In the genomic region with DNA sequence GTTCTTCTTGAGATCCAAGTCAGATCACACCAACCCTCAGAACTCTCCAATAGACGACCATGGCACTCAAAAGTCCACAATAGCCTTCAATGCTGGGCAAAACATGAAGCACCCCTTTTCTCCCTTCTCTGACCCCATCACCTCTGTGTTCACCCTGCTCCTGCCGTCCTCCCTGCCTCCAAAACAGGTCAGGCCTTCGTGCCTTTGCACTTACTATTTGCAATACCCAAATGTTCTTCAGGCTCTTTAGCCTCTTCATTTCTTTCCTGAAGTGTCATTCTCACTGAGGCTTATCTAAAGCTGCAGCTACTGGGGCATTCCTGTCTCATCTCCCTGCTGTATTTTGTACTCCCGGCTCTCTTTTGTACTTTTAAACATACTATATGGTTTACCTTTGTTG, we compare ENCODE assay signal across 1 cellular context.
A peak's percentile ranks its signal among the peaks of the same experiment; 100 is the strongest.
TF ChIP-seq lines count a peak whose summit lies in the region.

No MANE protein-coding gene starts in this region.

TF ChIP-seq in K562, 482 proteins besides CTCF, POLR2A, EP300 and RAD21 (continues in another document):
- TF ChIP-seq, protein P1, sequence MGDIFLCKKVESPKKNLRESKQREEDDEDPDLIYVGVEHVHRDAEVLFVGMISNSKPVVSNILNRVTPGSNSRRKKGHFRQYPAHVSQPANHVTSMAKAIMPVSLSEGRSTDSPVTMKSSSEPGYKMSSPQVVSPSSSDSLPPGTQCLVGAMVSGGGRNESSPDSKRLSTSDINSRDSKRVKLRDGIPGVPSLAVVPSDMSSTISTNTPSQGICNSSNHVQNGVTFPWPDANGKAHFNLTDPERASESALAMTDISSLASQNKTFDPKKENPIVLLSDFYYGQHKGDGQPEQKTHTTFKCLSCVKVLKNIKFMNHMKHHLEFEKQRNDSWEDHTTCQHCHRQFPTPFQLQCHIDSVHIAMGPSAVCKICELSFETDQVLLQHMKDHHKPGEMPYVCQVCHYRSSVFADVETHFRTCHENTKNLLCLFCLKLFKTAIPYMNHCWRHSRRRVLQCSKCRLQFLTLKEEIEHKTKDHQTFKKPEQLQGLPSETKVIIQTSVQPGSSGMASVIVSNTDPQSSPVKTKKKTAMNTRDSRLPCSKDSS (IDR thresholded peaks at IDR 0.05; ENCODE audit: low read depth, partially characterized antibody): no peak
- TF ChIP-seq, protein P2, sequence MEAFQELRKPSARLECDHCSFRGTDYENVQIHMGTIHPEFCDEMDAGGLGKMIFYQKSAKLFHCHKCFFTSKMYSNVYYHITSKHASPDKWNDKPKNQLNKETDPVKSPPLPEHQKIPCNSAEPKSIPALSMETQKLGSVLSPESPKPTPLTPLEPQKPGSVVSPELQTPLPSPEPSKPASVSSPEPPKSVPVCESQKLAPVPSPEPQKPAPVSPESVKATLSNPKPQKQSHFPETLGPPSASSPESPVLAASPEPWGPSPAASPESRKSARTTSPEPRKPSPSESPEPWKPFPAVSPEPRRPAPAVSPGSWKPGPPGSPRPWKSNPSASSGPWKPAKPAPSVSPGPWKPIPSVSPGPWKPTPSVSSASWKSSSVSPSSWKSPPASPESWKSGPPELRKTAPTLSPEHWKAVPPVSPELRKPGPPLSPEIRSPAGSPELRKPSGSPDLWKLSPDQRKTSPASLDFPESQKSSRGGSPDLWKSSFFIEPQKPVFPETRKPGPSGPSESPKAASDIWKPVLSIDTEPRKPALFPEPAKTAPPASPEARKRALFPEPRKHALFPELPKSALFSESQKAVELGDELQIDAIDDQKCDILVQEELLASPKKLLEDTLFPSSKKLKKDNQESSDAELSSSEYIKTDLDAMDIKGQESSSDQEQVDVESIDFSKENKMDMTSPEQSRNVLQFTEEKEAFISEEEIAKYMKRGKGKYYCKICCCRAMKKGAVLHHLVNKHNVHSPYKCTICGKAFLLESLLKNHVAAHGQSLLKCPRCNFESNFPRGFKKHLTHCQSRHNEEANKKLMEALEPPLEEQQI (IDR thresholded peaks at IDR 0.05): peak; percentile 60; the same call in 1 of the 2 replicates
- TF ChIP-seq ARID2 (IDR thresholded peaks at IDR 0.05) (0 out of 2 replicates have a peak, but pooled peaks have one; percentile 12), TGIF2 (CRISPR knock-in tag; IDR thresholded peaks at IDR 0.05) (no peak), POLR2AphosphoS2 (IDR thresholded peaks at IDR 0.05; ENCODE audit: low read length) (peak; percentile 64; the same call in 1 of the 2 replicates), ZNF224 (CRISPR knock-in tag; IDR thresholded peaks at IDR 0.05) (no peak), HLTF (IDR thresholded peaks at IDR 0.05) (no peak), ELF4 (CRISPR knock-in tag; IDR thresholded peaks at IDR 0.05) (0 out of 2 replicates have a peak, but pooled peaks have one; percentile 35), NBN (IDR thresholded peaks at IDR 0.05; ENCODE audit: low read depth) (peak; percentile 77; the same call in 1 of the 2 replicates), RB1 (IDR thresholded peaks at IDR 0.05; ENCODE audit: low read depth) (no peak), TEAD1 (CRISPR knock-in tag; IDR thresholded peaks at IDR 0.05) (0 out of 4 replicates have a peak, but pooled peaks of 1 of the 2 experiments have one; percentile 11), KDM1A (IDR thresholded peaks at IDR 0.05) (no peak; a peak in 1 of 4 replicates), ARNT (IDR thresholded peaks at IDR 0.05) (0 out of 4 replicates have a peak, but pooled peaks of 1 of the 2 experiments have one; percentile 47), HDAC2 (IDR thresholded peaks at IDR 0.05) (peak; percentile 71; the same call in 1 of the 2 replicates), ILF3 (IDR thresholded peaks at IDR 0.05; ENCODE audit: borderline replicate concordance) (no peak), SUPT5H (IDR thresholded peaks at IDR 0.05) (peak; percentile 47; the same call in 1 of the 2 replicates), DMBX1 (CRISPR knock-in tag; IDR thresholded peaks at IDR 0.05; ENCODE audit: borderline replicate concordance) (no peak), ZNF3 (CRISPR knock-in tag; IDR thresholded peaks at IDR 0.05) (no peak), EHMT2 (IDR thresholded peaks at IDR 0.05) (0 out of 2 replicates have a peak, but pooled peaks have one; percentile 19), ZNF12 (CRISPR knock-in tag; IDR thresholded peaks at IDR 0.05) (0 out of 2 replicates have a peak, but pooled peaks have one; percentile 44), MECOM (CRISPR knock-in tag; IDR thresholded peaks at IDR 0.05) (0 out of 2 replicates have a peak, but pooled peaks have one; percentile 23), ZBTB17 (CRISPR knock-in tag; IDR thresholded peaks at IDR 0.05) (no peak), ZNF263 (CRISPR knock-in tag; IDR thresholded peaks at IDR 0.05; ENCODE audit: borderline replicate concordance) (peak; percentile 61; the same call in 1 of the 2 replicates)
- TF ChIP-seq, protein P3, sequence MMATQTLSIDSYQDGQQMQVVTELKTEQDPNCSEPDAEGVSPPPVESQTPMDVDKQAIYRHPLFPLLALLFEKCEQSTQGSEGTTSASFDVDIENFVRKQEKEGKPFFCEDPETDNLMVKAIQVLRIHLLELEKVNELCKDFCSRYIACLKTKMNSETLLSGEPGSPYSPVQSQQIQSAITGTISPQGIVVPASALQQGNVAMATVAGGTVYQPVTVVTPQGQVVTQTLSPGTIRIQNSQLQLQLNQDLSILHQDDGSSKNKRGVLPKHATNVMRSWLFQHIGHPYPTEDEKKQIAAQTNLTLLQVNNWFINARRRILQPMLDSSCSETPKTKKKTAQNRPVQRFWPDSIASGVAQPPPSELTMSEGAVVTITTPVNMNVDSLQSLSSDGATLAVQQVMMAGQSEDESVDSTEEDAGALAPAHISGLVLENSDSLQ (IDR thresholded peaks at IDR 0.05): peak; percentile 56; the same call in 1 of the 2 replicates
- TF ChIP-seq, protein P4, sequence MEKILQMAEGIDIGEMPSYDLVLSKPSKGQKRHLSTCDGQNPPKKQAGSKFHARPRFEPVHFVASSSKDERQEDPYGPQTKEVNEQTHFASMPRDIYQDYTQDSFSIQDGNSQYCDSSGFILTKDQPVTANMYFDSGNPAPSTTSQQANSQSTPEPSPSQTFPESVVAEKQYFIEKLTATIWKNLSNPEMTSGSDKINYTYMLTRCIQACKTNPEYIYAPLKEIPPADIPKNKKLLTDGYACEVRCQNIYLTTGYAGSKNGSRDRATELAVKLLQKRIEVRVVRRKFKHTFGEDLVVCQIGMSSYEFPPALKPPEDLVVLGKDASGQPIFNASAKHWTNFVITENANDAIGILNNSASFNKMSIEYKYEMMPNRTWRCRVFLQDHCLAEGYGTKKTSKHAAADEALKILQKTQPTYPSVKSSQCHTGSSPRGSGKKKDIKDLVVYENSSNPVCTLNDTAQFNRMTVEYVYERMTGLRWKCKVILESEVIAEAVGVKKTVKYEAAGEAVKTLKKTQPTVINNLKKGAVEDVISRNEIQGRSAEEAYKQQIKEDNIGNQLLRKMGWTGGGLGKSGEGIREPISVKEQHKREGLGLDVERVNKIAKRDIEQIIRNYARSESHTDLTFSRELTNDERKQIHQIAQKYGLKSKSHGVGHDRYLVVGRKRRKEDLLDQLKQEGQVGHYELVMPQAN (IDR thresholded peaks at IDR 0.05; ENCODE audit: borderline replicate concordance): 0 out of 2 replicates have a peak, but pooled peaks have one; percentile 40
- TF ChIP-seq, protein P5, sequence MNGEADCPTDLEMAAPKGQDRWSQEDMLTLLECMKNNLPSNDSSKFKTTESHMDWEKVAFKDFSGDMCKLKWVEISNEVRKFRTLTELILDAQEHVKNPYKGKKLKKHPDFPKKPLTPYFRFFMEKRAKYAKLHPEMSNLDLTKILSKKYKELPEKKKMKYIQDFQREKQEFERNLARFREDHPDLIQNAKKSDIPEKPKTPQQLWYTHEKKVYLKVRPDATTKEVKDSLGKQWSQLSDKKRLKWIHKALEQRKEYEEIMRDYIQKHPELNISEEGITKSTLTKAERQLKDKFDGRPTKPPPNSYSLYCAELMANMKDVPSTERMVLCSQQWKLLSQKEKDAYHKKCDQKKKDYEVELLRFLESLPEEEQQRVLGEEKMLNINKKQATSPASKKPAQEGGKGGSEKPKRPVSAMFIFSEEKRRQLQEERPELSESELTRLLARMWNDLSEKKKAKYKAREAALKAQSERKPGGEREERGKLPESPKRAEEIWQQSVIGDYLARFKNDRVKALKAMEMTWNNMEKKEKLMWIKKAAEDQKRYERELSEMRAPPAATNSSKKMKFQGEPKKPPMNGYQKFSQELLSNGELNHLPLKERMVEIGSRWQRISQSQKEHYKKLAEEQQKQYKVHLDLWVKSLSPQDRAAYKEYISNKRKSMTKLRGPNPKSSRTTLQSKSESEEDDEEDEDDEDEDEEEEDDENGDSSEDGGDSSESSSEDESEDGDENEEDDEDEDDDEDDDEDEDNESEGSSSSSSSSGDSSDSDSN (IDR thresholded peaks at IDR 0.05; ENCODE audit: borderline replicate concordance in 1 of 2, low read depth in 2 of 2, low read length in 2 of 2): 0 out of 4 replicates have a peak, but pooled peaks of 1 of the 2 experiments have one; percentile 40
- TF ChIP-seq, protein P6, sequence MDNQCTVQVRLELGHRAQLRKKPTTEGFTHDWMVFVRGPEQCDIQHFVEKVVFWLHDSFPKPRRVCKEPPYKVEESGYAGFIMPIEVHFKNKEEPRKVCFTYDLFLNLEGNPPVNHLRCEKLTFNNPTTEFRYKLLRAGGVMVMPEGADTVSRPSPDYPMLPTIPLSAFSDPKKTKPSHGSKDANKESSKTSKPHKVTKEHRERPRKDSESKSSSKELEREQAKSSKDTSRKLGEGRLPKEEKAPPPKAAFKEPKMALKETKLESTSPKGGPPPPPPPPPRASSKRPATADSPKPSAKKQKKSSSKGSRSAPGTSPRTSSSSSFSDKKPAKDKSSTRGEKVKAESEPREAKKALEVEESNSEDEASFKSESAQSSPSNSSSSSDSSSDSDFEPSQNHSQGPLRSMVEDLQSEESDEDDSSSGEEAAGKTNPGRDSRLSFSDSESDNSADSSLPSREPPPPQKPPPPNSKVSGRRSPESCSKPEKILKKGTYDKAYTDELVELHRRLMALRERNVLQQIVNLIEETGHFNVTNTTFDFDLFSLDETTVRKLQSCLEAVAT (IDR thresholded peaks at IDR 0.05): 0 out of 4 replicates have a peak, but pooled peaks of 1 of the 2 experiments have one; percentile 48
- TF ChIP-seq, protein P7, sequence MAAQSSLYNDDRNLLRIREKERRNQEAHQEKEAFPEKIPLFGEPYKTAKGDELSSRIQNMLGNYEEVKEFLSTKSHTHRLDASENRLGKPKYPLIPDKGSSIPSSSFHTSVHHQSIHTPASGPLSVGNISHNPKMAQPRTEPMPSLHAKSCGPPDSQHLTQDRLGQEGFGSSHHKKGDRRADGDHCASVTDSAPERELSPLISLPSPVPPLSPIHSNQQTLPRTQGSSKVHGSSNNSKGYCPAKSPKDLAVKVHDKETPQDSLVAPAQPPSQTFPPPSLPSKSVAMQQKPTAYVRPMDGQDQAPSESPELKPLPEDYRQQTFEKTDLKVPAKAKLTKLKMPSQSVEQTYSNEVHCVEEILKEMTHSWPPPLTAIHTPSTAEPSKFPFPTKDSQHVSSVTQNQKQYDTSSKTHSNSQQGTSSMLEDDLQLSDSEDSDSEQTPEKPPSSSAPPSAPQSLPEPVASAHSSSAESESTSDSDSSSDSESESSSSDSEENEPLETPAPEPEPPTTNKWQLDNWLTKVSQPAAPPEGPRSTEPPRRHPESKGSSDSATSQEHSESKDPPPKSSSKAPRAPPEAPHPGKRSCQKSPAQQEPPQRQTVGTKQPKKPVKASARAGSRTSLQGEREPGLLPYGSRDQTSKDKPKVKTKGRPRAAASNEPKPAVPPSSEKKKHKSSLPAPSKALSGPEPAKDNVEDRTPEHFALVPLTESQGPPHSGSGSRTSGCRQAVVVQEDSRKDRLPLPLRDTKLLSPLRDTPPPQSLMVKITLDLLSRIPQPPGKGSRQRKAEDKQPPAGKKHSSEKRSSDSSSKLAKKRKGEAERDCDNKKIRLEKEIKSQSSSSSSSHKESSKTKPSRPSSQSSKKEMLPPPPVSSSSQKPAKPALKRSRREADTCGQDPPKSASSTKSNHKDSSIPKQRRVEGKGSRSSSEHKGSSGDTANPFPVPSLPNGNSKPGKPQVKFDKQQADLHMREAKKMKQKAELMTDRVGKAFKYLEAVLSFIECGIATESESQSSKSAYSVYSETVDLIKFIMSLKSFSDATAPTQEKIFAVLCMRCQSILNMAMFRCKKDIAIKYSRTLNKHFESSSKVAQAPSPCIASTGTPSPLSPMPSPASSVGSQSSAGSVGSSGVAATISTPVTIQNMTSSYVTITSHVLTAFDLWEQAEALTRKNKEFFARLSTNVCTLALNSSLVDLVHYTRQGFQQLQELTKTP (IDR thresholded peaks at IDR 0.05; ENCODE audit: low read depth in 1 of 2, partially characterized antibody in 2 of 2): peak in 1 of 2 experiments; percentile 52
- TF ChIP-seq, protein P8, sequence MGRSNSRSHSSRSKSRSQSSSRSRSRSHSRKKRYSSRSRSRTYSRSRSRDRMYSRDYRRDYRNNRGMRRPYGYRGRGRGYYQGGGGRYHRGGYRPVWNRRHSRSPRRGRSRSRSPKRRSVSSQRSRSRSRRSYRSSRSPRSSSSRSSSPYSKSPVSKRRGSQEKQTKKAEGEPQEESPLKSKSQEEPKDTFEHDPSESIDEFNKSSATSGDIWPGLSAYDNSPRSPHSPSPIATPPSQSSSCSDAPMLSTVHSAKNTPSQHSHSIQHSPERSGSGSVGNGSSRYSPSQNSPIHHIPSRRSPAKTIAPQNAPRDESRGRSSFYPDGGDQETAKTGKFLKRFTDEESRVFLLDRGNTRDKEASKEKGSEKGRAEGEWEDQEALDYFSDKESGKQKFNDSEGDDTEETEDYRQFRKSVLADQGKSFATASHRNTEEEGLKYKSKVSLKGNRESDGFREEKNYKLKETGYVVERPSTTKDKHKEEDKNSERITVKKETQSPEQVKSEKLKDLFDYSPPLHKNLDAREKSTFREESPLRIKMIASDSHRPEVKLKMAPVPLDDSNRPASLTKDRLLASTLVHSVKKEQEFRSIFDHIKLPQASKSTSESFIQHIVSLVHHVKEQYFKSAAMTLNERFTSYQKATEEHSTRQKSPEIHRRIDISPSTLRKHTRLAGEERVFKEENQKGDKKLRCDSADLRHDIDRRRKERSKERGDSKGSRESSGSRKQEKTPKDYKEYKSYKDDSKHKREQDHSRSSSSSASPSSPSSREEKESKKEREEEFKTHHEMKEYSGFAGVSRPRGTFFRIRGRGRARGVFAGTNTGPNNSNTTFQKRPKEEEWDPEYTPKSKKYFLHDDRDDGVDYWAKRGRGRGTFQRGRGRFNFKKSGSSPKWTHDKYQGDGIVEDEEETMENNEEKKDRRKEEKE (IDR thresholded peaks at IDR 0.05; ENCODE audit: borderline replicate concordance in 1 of 2, control insufficient read depth in 1 of 2, low read depth in 2 of 2, low read length in 1 of 2): 0 out of 4 replicates have a peak, but pooled peaks of 1 of the 2 experiments have one; percentile 41
